15 cellular contexts compared by ENCODE assay signal in the genomic region with DNA sequence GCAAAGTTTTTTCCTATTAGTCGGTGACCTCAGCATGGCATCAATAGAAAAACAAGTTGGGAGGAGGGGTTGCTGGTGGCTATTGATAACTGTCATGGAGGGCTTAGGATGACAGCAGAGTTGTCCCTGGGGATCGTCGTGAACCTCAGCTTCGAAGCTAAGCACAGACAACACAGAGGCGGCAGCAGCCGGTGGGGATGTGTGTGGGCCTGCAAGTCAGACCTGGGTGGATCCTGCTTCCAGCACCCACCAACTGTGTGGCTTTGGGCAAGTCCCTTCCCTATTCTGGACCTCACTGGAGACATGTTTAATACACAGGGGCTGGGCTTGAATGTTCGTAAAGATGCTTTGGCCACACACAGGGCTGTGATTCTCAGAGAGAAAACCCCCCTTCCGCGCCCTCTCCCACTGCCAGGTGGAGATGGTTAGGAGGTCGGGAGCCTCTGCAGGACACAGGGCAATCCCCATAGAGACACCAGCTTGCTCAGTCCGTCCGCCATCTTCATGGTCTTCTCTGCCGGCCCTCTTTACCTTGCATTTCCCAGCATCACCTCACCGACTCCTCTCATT.
"Had no signal": no experiment of that assay in that cellular context is flagged by ENCODE, and none has a peak within 500 bp of the region (broad histone marks: within the 10 kb centered on the region; RNA-seq: fewer than 3 reads in every experiment).

No MANE protein-coding gene starts in this region.

- H3K9ac ChIP-seq: SK-N-SH had no signal

- H3K4me2 ChIP-seq: SK-N-SH had no signal

- DNase-seq: KBM-7, NCI-H1092 treated with DMSO at 0.1 percent for 48 hours, NCI-H1436, NCI-H187, NCI-H2029, NCI-H2081 treated with DMSO at 0.1 percent for 48 hours, NCI-H2171 treated with DMSO at 0.1 percent for 48 hours, NCI-H345, NCI-H446 treated with DMSO at 0.1 percent for 48 hours, NCI-H524, NCI-H69, NCI-H774, RPMI8226, SHP77, SK-N-SH had no signal

- H3K9me3 ChIP-seq: SK-N-SH had no signal
